In genomic region chr17:7394452-7395191, GRCh38 we compare ENCODE assay signal across 8 cellular contexts. TPM values are rescaled to one million over a fixed set of nuclear protein-coding genes. Genes with fewer than 3 reads are reported as not detected.
DNase-seq lines count a peak whose midpoint lies in the region; ATAC-seq and TF ChIP-seq lines count a peak whose summit lies in the region.

TSS of gene PLSCR3 (minus strand) at chr17:7394525. CDS start at chr17:7394110, 415 bp downstream.

- H3K4me3 ChIP-seq in Panc1 (ENCODE audit: low read depth in 2 of 2, low read length in 2 of 2) (peak within 1 kb of the TSS; percentile 71 to 82), esophagus muscularis mucosa (peak within 1 kb of the TSS; percentile 75 to 90 (median 82))

- WGBS in esophagus muscularis mucosa, result 2% methylated on average over 14 of the region's 71 CpGs

- peaks cover 4 to 12% of the 10 kb centered on the region in 2 donors for H3K36me3 Mint-ChIP-seq in activated T-cell treated with anti-CD3 and anti-CD28 coated beads, Interleukin-2, amount 50 U/mL, for 72 hours (ENCODE audit: insufficient read depth in 2 of 2)

- H3K27me3 Mint-ChIP-seq in activated T-cell treated with anti-CD3 and anti-CD28 coated beads, Interleukin-2, amount 50 U/mL, for 72 hours (ENCODE audit: low read depth), result no peaks in the 10 kb centered on the region

- H3K9me3 Mint-ChIP-seq in activated T-cell treated with anti-CD3 and anti-CD28 coated beads, Interleukin-2, amount 50 U/mL, for 72 hours, result no peaks in the 10 kb centered on the region

- ATAC-seq in GM19463 (IDR thresholded peaks at IDR 0.05; ENCODE audit: unreplicated experiment), result peak; percentile 80
- ATAC-seq in Panc1, result peak; percentile 92
- ATAC-seq in activated T-cell treated with anti-CD3 and anti-CD28 coated beads, Interleukin-2, amount 50 U/mL, for 72 hours (replicated peaks in 1 of 2), result peak; percentile 88 to 89

- intact Hi-C loops in Panc1 (cut with micrococcal nuclease; ENCODE audit: unreplicated experiment), result no loop called here
- intact Hi-C loops in esophagus muscularis mucosa (cut with DNase I), result no loop called here

- H3K27me3 ChIP-seq in Panc1 (ENCODE audit: control insufficient read depth, insufficient read depth, low read length) (no peaks in the 10 kb centered on the region), esophagus muscularis mucosa (no peaks in the 10 kb centered on the region)

- H3K27ac Mint-ChIP-seq in activated T-cell treated with anti-CD3 and anti-CD28 coated beads, Interleukin-2, amount 50 U/mL, for 72 hours, result peak within 1 kb of the TSS; percentile 93

- H3K4me1 Mint-ChIP-seq in activated T-cell treated with anti-CD3 and anti-CD28 coated beads, Interleukin-2, amount 50 U/mL, for 72 hours (ENCODE audit: low read depth), result peaks cover 21% of the 10 kb centered on the region

- H3K27ac ChIP-seq in Panc1 (ENCODE audit: low read length), result peak within 1 kb of the TSS; percentile 77
- peak within 1 kb of the TSS; percentile 89 to 98 (median 94) for H3K27ac ChIP-seq in esophagus muscularis mucosa (replicated peaks in 1 of 4)

- no peaks in the 10 kb centered on the region for H3K9me3 ChIP-seq in Panc1 (ENCODE audit: control insufficient read depth, insufficient read depth, low read depth, low read length)
- H3K9me3 ChIP-seq in esophagus muscularis mucosa, result no peaks in the 10 kb centered on the region

- no peaks in the 10 kb centered on the region for H3K4me1 ChIP-seq in Panc1 (ENCODE audit: control insufficient read depth, insufficient read depth, low read length)
- peaks cover 14 to 36% (median 26%) of the 10 kb centered on the region in 4 donors for H3K4me1 ChIP-seq in esophagus muscularis mucosa

- H3K36me3 ChIP-seq in Panc1 (ENCODE audit: control insufficient read depth, insufficient read depth, low read length), result no peaks in the 10 kb centered on the region
- H3K36me3 ChIP-seq in esophagus muscularis mucosa, result peaks cover 6 to 33% (median 23%) of the 10 kb centered on the region in 4 donors

- TF ChIP-seq CTCF in Panc1 (IDR thresholded peaks at IDR 0.05), result no peak; the same call in 1 of the 2 replicates
- TF ChIP-seq CTCF in esophagus muscularis mucosa (IDR thresholded peaks at IDR 0.05), result peak; percentile 14 to 51 (median 14)

- in situ Hi-C loops in Panc1 (cut with HindIII; ENCODE audit: low pct_unique_long_range_greater_than_20kb, low sequenced_read_pairs), result no loop called here

- TF ChIP-seq POLR2A in esophagus muscularis mucosa (IDR thresholded peaks at IDR 0.05; ENCODE audit: low read depth), result peak; percentile 75

- H3K4me3 Mint-ChIP-seq in activated T-cell treated with anti-CD3 and anti-CD28 coated beads, Interleukin-2, amount 50 U/mL, for 72 hours, result peak within 1 kb of the TSS; percentile 98 to 99

- TF ChIP-seq EP300 in esophagus muscularis mucosa (IDR thresholded peaks at IDR 0.05), result no peak

- no TSS peak for BruUV-seq in Panc1 (replicated peaks; lab: Mats Ljungman, UMichigan)

- CTCF ChIA-PET in Panc1 (lab: Charles Lee), result interaction anchor here (0.7 kb wide), 1 partner anchor 39 kb away, joined by 4 read pairs; no protein-coding TSS in a partner anchor

- POLR2A ChIA-PET in Panc1 (lab: Charles Lee), result interaction anchor here (0.6 kb wide), 1 partner anchor 12 kb away, joined by 3 read pairs; no protein-coding TSS in a partner anchor

- DNase-seq in COLO668 (lab: John Stamatoyannopoulos, UW; ENCODE audit: unreplicated experiment) (peak; percentile 74), HT-29 (ENCODE audit: low spot score) (peak; percentile 70), Panc1 (ENCODE audit: low read depth, low spot score) (no peak), esophagus muscularis mucosa (ENCODE audit: extremely low spot score) (peak; percentile 96), myocyte (ENCODE audit: low read depth) (peak; percentile 82)
- peak; percentile 87 to 91 for DNase-seq in activated T-cell treated with anti-CD3 and anti-CD28 coated beads, Interleukin-2, amount 50 U/mL, for 72 hours
- peak; percentile 69 for DNase-seq in stimulated activated CD8-positive, alpha-beta memory T cell treated with anti-CD3 and anti-CD28 coated beads, Interleukin-7, amount 100 ng/mL, for 24 hours (ENCODE audit: low read depth)

RNA-seq across cellular contexts. Expression of gene PLSCR3, which starts in this region (rescaled TPM):
- total RNA-seq in HT-29 (2014; rRNA removed; shearing (Covaris generic)), result 28.5 and 32.4 TPM in 2 replicates
- 32.0 TPM for total RNA-seq in Panc1 (2021; ENCODE audit: unreplicated experiment)
- 68.3 TPM for polyA plus RNA-seq in Panc1 (2012; ENCODE audit: insufficient read length)
- total RNA-seq in activated T-cell treated with anti-CD3 and anti-CD28 coated beads, Interleukin-2, amount 50 U/mL, for 72 hours, result 10 to 100 TPM; 60.5 to 62.6 TPM
- 10 to 100 TPM; 17.7 to 39.9 (median 24.3) TPM for total RNA-seq in esophagus muscularis mucosa
- 15.1 and 22.3 TPM in 2 replicates for total RNA-seq in myocyte
- polyA plus RNA-seq in myocyte (2012), result 79.7 TPM
